Comparison of ENCODE assay signal across 8 cellular contexts in genomic region chr17:6640536-6641373, GRCh38. TPM values are rescaled to one million over a fixed set of nuclear protein-coding genes. Genes with fewer than 3 reads are reported as not detected.
DNase-seq lines count a peak whose midpoint lies in the region; ATAC-seq and TF ChIP-seq lines count a peak whose summit lies in the region.

Gene KIAA0753, minus strand, starts transcription at chr17:6640711. Its CDS starts 5,608 bp downstream, at chr17:6635103.
Gene TXNDC17, plus strand, starts transcription at chr17:6641060. Its CDS starts 23 bp downstream, at chr17:6641083.

- H3K4me3 ChIP-seq in right atrium auricular region (peak within 1 kb of the TSS; percentile 78 to 85), uterus (peak within 1 kb of the TSS; percentile 87 to 90)

- peak; percentile 87 for ATAC-seq in HG02870 (IDR thresholded peaks at IDR 0.05; ENCODE audit: unreplicated experiment)

- TF ChIP-seq CTCF in right atrium auricular region (IDR thresholded peaks at IDR 0.05) (no peak), uterus (IDR thresholded peaks at IDR 0.05) (peak in 1 of 4 experiments; percentile 10)

- DNase-seq in NCI-H1694 treated with DMSO at 0.1 percent for 48 hours (lab: John Stamatoyannopoulos, UW): peak; percentile 85
- peak; percentile 72 to 93 (median 86) for DNase-seq in T-helper 2 cell
- peak; percentile 87 for DNase-seq in right atrium auricular region (ENCODE audit: low spot score)
- DNase-seq in putamen (ENCODE audit: low spot score): peak; percentile 88
- peak; percentile 88 to 89 for DNase-seq in uterus

- H3K27ac ChIP-seq in angular gyrus (ENCODE audit: low read depth, low read length) (peak within 1 kb of the TSS; percentile 99), right atrium auricular region (peak within 1 kb of the TSS; percentile 78 to 85), uterus (peak within 1 kb of the TSS; percentile 73 to 81)

- no peaks in the 10 kb centered on the region for H3K27me3 ChIP-seq in right atrium auricular region
- no peaks in the 10 kb centered on the region for H3K27me3 ChIP-seq in uterus

- intact Hi-C loops in uterus (cut with DNase I; ENCODE audit: low total_unique reads): no loop called here

- H3K4me1 ChIP-seq in right atrium auricular region (peaks cover 0 to 45% of the 10 kb centered on the region in 2 donors), uterus (peaks cover 0 to 13% of the 10 kb centered on the region in 2 donors)

- TF ChIP-seq POLR2A in GM15510 (IDR thresholded peaks at IDR 0.05; ENCODE audit: borderline replicate concordance, extremely low read depth, insufficient read length) (peak; percentile 96), uterus (IDR thresholded peaks at IDR 0.05) (peak; percentile 41 to 71)

- H3K9me3 ChIP-seq in right atrium auricular region (no peaks in the 10 kb centered on the region), uterus (no peaks in the 10 kb centered on the region)

- H3K36me3 ChIP-seq in right atrium auricular region: peaks cover 18% of the 10 kb centered on the region
- H3K36me3 ChIP-seq in uterus: no peaks in the 10 kb centered on the region

RNA-seq across cellular contexts. Expression of gene KIAA0753, which starts in this region (rescaled TPM):
- 1 to 10 TPM; 5.3 to 8.4 TPM for total RNA-seq in right atrium auricular region
- 10 to 100 TPM in 3 of 4 donors, 1 to 10 TPM in 1; 6.2 to 52.3 (median 28.8) TPM for total RNA-seq in uterus

RNA-seq across cellular contexts. Expression of gene TXNDC17, which starts in this region (rescaled TPM):
- total RNA-seq in right atrium auricular region: 100 to 1,000 TPM in 1 of 2 donors, 10 to 100 TPM in 1; 98.0 to 155 TPM
- total RNA-seq in uterus: 100 to 1,000 TPM in 1 of 4 donors, 10 to 100 TPM in 2, 1 to 10 TPM in 1; 2.8 to 108 (median 51.5) TPM

Comparison
In these comparisons a context has a peak if more than half of its experiments do, and no peak if none do; other contexts are left out.
1. Peak in every context shown above with its lines: DNase-seq, ATAC-seq, H3K4me3 ChIP-seq and H3K27ac ChIP-seq.